ENCODE assay signal across 9 cellular contexts in genomic region chr19:42028304-42029216, GRCh38. TPM values are rescaled to one million over a fixed set of nuclear protein-coding genes. Genes with fewer than 3 reads are reported as not detected.
DNase-seq lines count a peak whose midpoint lies in the region; TF ChIP-seq lines count a peak whose summit lies in the region.
"Had no signal": no experiment of that assay in that cellular context is flagged by ENCODE, and none has a peak within 500 bp of the region (broad histone marks: within the 10 kb centered on the region; RNA-seq: fewer than 3 reads in every experiment).

No MANE protein-coding gene starts in this region.

- H3K27ac Mint-ChIP-seq in HFFc6, result no peak overlapping the region
- H3K27ac Mint-ChIP-seq in activated CD4-positive, alpha-beta T cell treated with anti-CD3 and anti-CD28 coated beads, Interleukin-2, amount 10 ng/mL, durations not matched to agents 24 days and 14 days, result no peak overlapping the region

- H3K4me3 ChIP-seq in AG10803 (ENCODE audit: low read length), result no peak overlapping the region
- H3K4me3 ChIP-seq in right atrium auricular region, result no peak overlapping the region

- H3K36me3 ChIP-seq in right atrium auricular region, result no peaks in the 10 kb centered on the region

- no peak for DNase-seq in AG10803 (ENCODE audit: low read depth)
- no peak for DNase-seq in HFFc6
- DNase-seq in activated CD4-positive, alpha-beta T cell treated with anti-CD3 and anti-CD28 coated beads, Interleukin-2, amount 10 ng/mL, durations not matched to agents 24 days and 14 days, result peak; percentile 82
- peak; percentile 28 for DNase-seq in iPS DF 19.7 (ENCODE audit: low read depth, low spot score)
- DNase-seq in COLO829 (ENCODE audit: low spot score), result no peak
- DNase-seq in NCI-H1105 (lab: John Stamatoyannopoulos, UW), result no peak
- no peak for DNase-seq in NCI-H524 treated with DMSO at 0.1 percent for 48 hours (lab: John Stamatoyannopoulos, UW)
- DNase-seq in right atrium auricular region (ENCODE audit: low spot score), result no peak
- DNase-seq: naive B cell had no signal

- H3K4me1 Mint-ChIP-seq in HFFc6 (ENCODE audit: low read depth), result peaks cover 22% of the 10 kb centered on the region
- H3K4me1 Mint-ChIP-seq in activated CD4-positive, alpha-beta T cell treated with anti-CD3 and anti-CD28 coated beads, Interleukin-2, amount 10 ng/mL, durations not matched to agents 24 days and 14 days, result peaks cover 2% of the 10 kb centered on the region
- H3K4me1 Mint-ChIP-seq: naive B cell had no signal

- intact Hi-C loops in activated CD4-positive, alpha-beta T cell treated with anti-CD3 and anti-CD28 coated beads, Interleukin-2, amount 10 ng/mL, durations not matched to agents 24 days and 14 days (cut with micrococcal nuclease), result no loop called here

- H3K36me3 Mint-ChIP-seq in HFFc6 (ENCODE audit: low read depth), result no peaks in the 10 kb centered on the region
- no peaks in the 10 kb centered on the region for H3K36me3 Mint-ChIP-seq in activated CD4-positive, alpha-beta T cell treated with anti-CD3 and anti-CD28 coated beads, Interleukin-2, amount 10 ng/mL, durations not matched to agents 24 days and 14 days (ENCODE audit: low read depth)
- H3K36me3 Mint-ChIP-seq: naive B cell had no signal

- H3K9me3 Mint-ChIP-seq in HFFc6, result no peaks in the 10 kb centered on the region
- no peaks in the 10 kb centered on the region for H3K9me3 Mint-ChIP-seq in activated CD4-positive, alpha-beta T cell treated with anti-CD3 and anti-CD28 coated beads, Interleukin-2, amount 10 ng/mL, durations not matched to agents 24 days and 14 days
- H3K9me3 Mint-ChIP-seq: naive B cell had no signal

- no peaks in the 10 kb centered on the region for H3K27me3 ChIP-seq in right atrium auricular region

- no peaks in the 10 kb centered on the region for H3K9me3 ChIP-seq in right atrium auricular region

- TF ChIP-seq CTCF in AG10803 (conservative IDR thresholded peaks at IDR 0.05; ENCODE audit: low read length) (peak; percentile 46), HFFc6 (IDR thresholded peaks at IDR 0.05) (peak; percentile 79), right atrium auricular region (IDR thresholded peaks at IDR 0.05) (peak in 1 of 2 donors; percentile 38)

- peaks cover 0 to 22% of the 10 kb centered on the region in 2 donors for H3K4me1 ChIP-seq in right atrium auricular region

- no peak overlapping the region for H3K27ac ChIP-seq in right atrium auricular region

- H3K4me3 Mint-ChIP-seq in HFFc6, result no peak overlapping the region
- no peak overlapping the region for H3K4me3 Mint-ChIP-seq in activated CD4-positive, alpha-beta T cell treated with anti-CD3 and anti-CD28 coated beads, Interleukin-2, amount 10 ng/mL, durations not matched to agents 24 days and 14 days
- H3K4me3 Mint-ChIP-seq: naive B cell had no signal

- peaks cover 34% of the 10 kb centered on the region for H3K27me3 Mint-ChIP-seq in HFFc6 (ENCODE audit: insufficient read depth)
- peaks cover 4% of the 10 kb centered on the region for H3K27me3 Mint-ChIP-seq in activated CD4-positive, alpha-beta T cell treated with anti-CD3 and anti-CD28 coated beads, Interleukin-2, amount 10 ng/mL, durations not matched to agents 24 days and 14 days

RNA-seq across cellular contexts. Expression of gene ATP1A3, which starts 34.5 kb away (rescaled TPM):
- under 1 TPM in 4 of 6 experiments, not detected in 2; 0.10 to 0.66 (median 0.33) TPM for total RNA-seq in HFFc6 (2021; fragmentation: NEBNext Ultra II Directional; extraction: Animal tissue kit (Norgen Biotek cat#: 25700))
- 0.68 and 1.2 TPM in 2 replicates for total RNA-seq in activated CD4-positive, alpha-beta T cell treated with anti-CD3 and anti-CD28 coated beads, Interleukin-2, amount 10 ng/mL, durations not matched to agents 24 days and 14 days
- total RNA-seq in right atrium auricular region, result 100 to 1,000 TPM in 1 of 2 donors, 10 to 100 TPM in 1; 81.4 to 223 TPM

RNA-seq across cellular contexts. Expression of gene GRIK5, which starts 41.4 kb away (rescaled TPM):
- total RNA-seq in HFFc6 (2021; fragmentation: NEBNext Ultra II Directional; extraction: Animal tissue kit (Norgen Biotek cat#: 25700)), result under 1 TPM in 5 of 6 experiments, not detected in 1; 0.07 to 0.19 (median 0.13) TPM
- 3.9 and 4.9 TPM in 2 replicates for total RNA-seq in activated CD4-positive, alpha-beta T cell treated with anti-CD3 and anti-CD28 coated beads, Interleukin-2, amount 10 ng/mL, durations not matched to agents 24 days and 14 days
- total RNA-seq in right atrium auricular region, result 10 to 100 TPM in 1 of 2 donors, 1 to 10 TPM in 1; 8.1 to 17.1 TPM

RNA-seq across cellular contexts. Expression of gene ZNF574, which starts 47.4 kb away (rescaled TPM):
- total RNA-seq in HFFc6 (2021; fragmentation: NEBNext Ultra II Directional; extraction: Animal tissue kit (Norgen Biotek cat#: 25700)), result 10 to 100 TPM; 14.0 to 16.5 (median 15.1) TPM
- 16.7 and 18.5 TPM in 2 replicates for total RNA-seq in activated CD4-positive, alpha-beta T cell treated with anti-CD3 and anti-CD28 coated beads, Interleukin-2, amount 10 ng/mL, durations not matched to agents 24 days and 14 days
- 10 to 100 TPM in 1 of 2 donors, 1 to 10 TPM in 1; 8.1 to 13.6 TPM for total RNA-seq in right atrium auricular region

Comparison
In these comparisons a context has a peak if more than half of its experiments do, and no peak if none do; other contexts are left out.
1. DNase-seq: peak in activated CD4-positive, alpha-beta T cell treated with anti-CD3 and anti-CD28 coated beads, Interleukin-2, amount 10 ng/mL, durations not matched to agents 24 days and 14 days (single experiment) and iPS DF 19.7 (single experiment); none in AG10803 (single experiment), HFFc6 (single experiment), COLO829 (single experiment), NCI-H1105 (single experiment), NCI-H524 treated with DMSO at 0.1 percent for 48 hours (single experiment) and right atrium auricular region (single experiment).
2. RNA of gene ATP1A3, which starts 34.5 kb away (total RNA-seq): 81.4 to 223 TPM in right atrium auricular region; 0.68 to 1.2 TPM in activated CD4-positive, alpha-beta T cell treated with anti-CD3 and anti-CD28 coated beads, Interleukin-2, amount 10 ng/mL, durations not matched to agents 24 days and 14 days and 0.10 to 0.66 TPM in HFFc6; every median in the first group is over 10 times any median in the second.